Comparison of ENCODE assay signal across 8 cellular contexts in the genomic region with DNA sequence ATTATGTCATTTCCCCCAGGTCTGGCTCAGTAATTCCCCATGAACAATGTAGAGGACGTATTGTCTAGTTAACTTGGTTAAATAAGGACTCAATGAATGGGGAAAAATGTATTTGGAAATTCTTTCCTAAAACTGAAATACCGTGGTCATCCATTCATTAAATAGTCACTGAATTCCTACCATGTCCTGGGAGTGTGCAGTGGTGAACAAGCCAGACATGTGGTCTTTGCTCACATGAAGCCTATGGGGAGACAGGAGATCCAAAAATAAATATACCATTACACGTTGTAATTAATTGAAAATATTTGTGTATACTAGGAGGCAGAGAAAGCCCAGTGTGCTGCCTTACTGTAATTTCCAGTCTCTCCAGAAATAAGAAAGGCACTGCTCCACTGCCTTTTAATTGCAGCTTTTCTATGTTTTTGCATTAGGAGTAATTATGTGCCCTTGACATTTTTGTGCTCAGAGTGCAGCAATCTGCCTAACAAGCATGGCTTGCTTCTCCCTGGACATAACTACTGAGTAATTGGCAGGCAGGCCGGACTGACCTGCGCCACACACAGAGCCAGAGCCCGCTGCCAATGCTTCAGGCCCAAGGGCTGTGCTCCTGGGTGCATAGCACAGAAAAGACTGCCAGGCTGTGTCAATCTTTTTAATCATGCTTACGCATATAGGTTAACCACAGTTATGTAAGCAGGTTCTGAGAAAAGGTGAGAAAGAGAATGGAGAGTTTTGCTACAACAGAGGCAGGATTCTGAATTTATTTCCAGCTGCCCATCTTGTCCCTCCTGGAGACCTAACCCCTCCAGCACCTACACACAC. TPM values are rescaled to one million over a fixed set of nuclear protein-coding genes. Genes with fewer than 3 reads are reported as not detected.
DNase-seq lines count a peak whose midpoint lies in the region; ATAC-seq and TF ChIP-seq lines count a peak whose summit lies in the region.

No MANE protein-coding gene starts in this region.

- TF ChIP-seq POLR2A in upper lobe of left lung (IDR thresholded peaks at IDR 0.05) = peak in 1 of 4 donors; percentile 46

- CTCF ChIA-PET in activated naive CD4-positive, alpha-beta T cell treated with anti-CD3 and anti-CD28 coated beads for 36 hours (lab: Charles Lee) = interaction anchor here (0.7 kb wide), 1 partner anchor 13 kb away, joined by 3 read pairs; no protein-coding TSS in a partner anchor
- CTCF ChIA-PET in A673 (lab: Charles Lee) = no interaction called here

- H3K9ac ChIP-seq in endodermal cell (ENCODE audit: extremely low read depth, low read length, poor library complexity, severe bottlenecking) = no peak overlapping the region

- TF ChIP-seq CTCF in upper lobe of left lung (IDR thresholded peaks at IDR 0.05) (no peak), endodermal cell (conservative IDR thresholded peaks at IDR 0.05) (no peak), A673 (conservative IDR thresholded peaks at IDR 0.05; ENCODE audit: low read depth, low read length) (no peak)

- peak; percentile 41 to 80 for ATAC-seq in upper lobe of left lung (ENCODE audit: low FRiP score in 2 of 2)

- no peaks in the 10 kb centered on the region for H3K9me3 Mint-ChIP-seq in activated naive CD4-positive, alpha-beta T cell treated with anti-CD3 and anti-CD28 coated beads for 36 hours
- H3K9me3 Mint-ChIP-seq in endodermal cell = no peaks in the 10 kb centered on the region

- H3K4me1 Mint-ChIP-seq in activated naive CD4-positive, alpha-beta T cell treated with anti-CD3 and anti-CD28 coated beads for 36 hours (ENCODE audit: low read depth) = peaks cover 50% of the 10 kb centered on the region
- H3K4me1 Mint-ChIP-seq in endodermal cell = peaks cover 9% of the 10 kb centered on the region

- BruUV-seq in A673 (replicated peaks; lab: Mats Ljungman, UMichigan) = no TSS peak

- H3K27ac ChIP-seq in upper lobe of left lung (peak overlapping the region in 2 of 4 donors; percentile 36 to 62), endodermal cell (ENCODE audit: low read depth, low read length) (no peak overlapping the region), A673 (ENCODE audit: low read depth, low read length, poor library complexity, severe bottlenecking) (no peak overlapping the region)

- no peaks in the 10 kb centered on the region for H3K36me3 ChIP-seq in upper lobe of left lung
- H3K36me3 ChIP-seq in endodermal cell (ENCODE audit: control insufficient read depth, insufficient read depth, low read length) = no peaks in the 10 kb centered on the region
- H3K36me3 ChIP-seq in A673 (ENCODE audit: insufficient read depth, low read length, poor library complexity, severe bottlenecking) = no peaks in the 10 kb centered on the region

- no peak overlapping the region for H3K4me3 Mint-ChIP-seq in activated naive CD4-positive, alpha-beta T cell treated with anti-CD3 and anti-CD28 coated beads for 36 hours
- H3K4me3 Mint-ChIP-seq in endodermal cell = no peak overlapping the region

- DNase-seq in activated naive CD4-positive, alpha-beta T cell treated with anti-CD3 and anti-CD28 coated beads for 36 hours = peak; percentile 58
- DNase-seq in activated naive CD4-positive, alpha-beta T cell treated with anti-CD3 and anti-CD28 coated beads, Interleukin-2, amount 50 U/mL, for 16 hours = no peak
- DNase-seq in activated CD4-positive, alpha-beta T cell treated with anti-CD3 and anti-CD28 coated beads, Interleukin-2, amount 50 U/mL, for 1 hour = peak; percentile 50
- DNase-seq in globus pallidus (ENCODE audit: low spot score) (peak; percentile 55), upper lobe of left lung (peak; percentile 40 to 72), endodermal cell (no peak), A673 (ENCODE audit: low spot score) (no peak), NCI-H187 treated with DMSO at 0.1 percent for 48 hours (lab: John Stamatoyannopoulos, UW) (no peak)

- H3K4me3 ChIP-seq in upper lobe of left lung = no peak overlapping the region
- no peak overlapping the region for H3K4me3 ChIP-seq in endodermal cell (ENCODE audit: low read length)
- no peak overlapping the region for H3K4me3 ChIP-seq in A673 (ENCODE audit: low read depth, low read length, poor library complexity, severe bottlenecking)

- peaks cover 1% of the 10 kb centered on the region for H3K36me3 Mint-ChIP-seq in activated naive CD4-positive, alpha-beta T cell treated with anti-CD3 and anti-CD28 coated beads for 36 hours (ENCODE audit: low read depth)
- H3K36me3 Mint-ChIP-seq in endodermal cell (ENCODE audit: low read depth) = no peaks in the 10 kb centered on the region

- no peaks in the 10 kb centered on the region for H3K27me3 Mint-ChIP-seq in activated naive CD4-positive, alpha-beta T cell treated with anti-CD3 and anti-CD28 coated beads for 36 hours (ENCODE audit: low read depth)
- no peaks in the 10 kb centered on the region for H3K27me3 Mint-ChIP-seq in endodermal cell (ENCODE audit: insufficient read depth)

- H3K27ac Mint-ChIP-seq in activated naive CD4-positive, alpha-beta T cell treated with anti-CD3 and anti-CD28 coated beads for 36 hours = no peak overlapping the region
- H3K27ac Mint-ChIP-seq in endodermal cell = no peak overlapping the region

- POLR2A ChIA-PET in A673 (lab: Charles Lee; ENCODE audit: low non-redundant PET) = no interaction called here

- no peak for TF ChIP-seq EP300 in upper lobe of left lung (IDR thresholded peaks at IDR 0.05)

- WGBS in upper lobe of left lung, 2 donors = 44 to 55% methylated on average over 7 of the region's 7 CpGs
- 90 to 96% methylated on average over 3 to 7 of the region's 7 CpGs for WGBS in endodermal cell (ENCODE audit: insufficient coverage in 1 of 2, insufficient read length in 1 of 2), 2 experiments

- no peaks in the 10 kb centered on the region for H3K9me3 ChIP-seq in upper lobe of left lung
- H3K9me3 ChIP-seq in endodermal cell (ENCODE audit: control insufficient read depth, low read length) = no peaks in the 10 kb centered on the region
- no peaks in the 10 kb centered on the region for H3K9me3 ChIP-seq in A673 (ENCODE audit: low read depth, low read length, poor library complexity, severe bottlenecking)

- H3K27me3 ChIP-seq in upper lobe of left lung = no peaks in the 10 kb centered on the region
- H3K27me3 ChIP-seq in endodermal cell (ENCODE audit: control insufficient read depth, insufficient read depth, low read length, poor library complexity, severe bottlenecking) = no peaks in the 10 kb centered on the region
- no peaks in the 10 kb centered on the region for H3K27me3 ChIP-seq in A673 (replicated peaks; ENCODE audit: insufficient read depth, low read depth, low read length, poor library complexity)

- H3K4me1 ChIP-seq in upper lobe of left lung = peaks cover 4 to 22% (median 10%) of the 10 kb centered on the region in 4 donors
- H3K4me1 ChIP-seq in endodermal cell (ENCODE audit: control insufficient read depth, insufficient read depth, low read length) = no peaks in the 10 kb centered on the region
- peaks cover 6% of the 10 kb centered on the region for H3K4me1 ChIP-seq in A673 (ENCODE audit: insufficient read depth, low read length, poor library complexity, severe bottlenecking)

- intact Hi-C loops in activated naive CD4-positive, alpha-beta T cell treated with anti-CD3 and anti-CD28 coated beads for 36 hours (cut with micrococcal nuclease) = loop anchor here (1.0 to 2.0 kb wide), 3 partner anchors 19 to 26 kb away; no protein-coding TSS in a partner anchor
- intact Hi-C loops in A673 (cut with micrococcal nuclease; ENCODE audit: unreplicated experiment) = no loop called here

RNA-seq across cellular contexts. Expression of a gene that starts 22.2 kb away (rescaled TPM):
- total RNA-seq in activated naive CD4-positive, alpha-beta T cell treated with anti-CD3 and anti-CD28 coated beads for 36 hours = 10 to 100 TPM; 39.9 to 44.2 TPM
- total RNA-seq in upper lobe of left lung = 10 to 100 TPM; 12.8 to 31.5 (median 19.5) TPM
- total RNA-seq in endodermal cell = 10 to 100 TPM; 14.0 to 19.7 TPM
- 15.0 TPM for polyA plus RNA-seq in endodermal cell (2013, experiment 1 of 2)
- polyA plus RNA-seq in endodermal cell (2013, experiment 2 of 2) = 11.7 TPM
- 20.7 and 24.0 TPM in 2 replicates for total RNA-seq in A673 (2021)

Comparison
In these comparisons a context has a peak if more than half of its experiments do, and no peak if none do; other contexts are left out.
1. DNase-seq: peak in activated naive CD4-positive, alpha-beta T cell treated with anti-CD3 and anti-CD28 coated beads for 36 hours (single experiment), activated CD4-positive, alpha-beta T cell treated with anti-CD3 and anti-CD28 coated beads, Interleukin-2, amount 50 U/mL, for 1 hour (single experiment), globus pallidus (single experiment) and upper lobe of left lung (2 of 2); none in activated naive CD4-positive, alpha-beta T cell treated with anti-CD3 and anti-CD28 coated beads, Interleukin-2, amount 50 U/mL, for 16 hours (single experiment), endodermal cell (single experiment), A673 (single experiment) and NCI-H187 treated with DMSO at 0.1 percent for 48 hours (single experiment).